8 cellular contexts compared by ENCODE assay signal in genomic region chr1:5416518-5416917, GRCh38.
"Had no signal": no experiment of that assay in that cellular context is flagged by ENCODE, and none has a peak within 500 bp of the region (broad histone marks: within the 10 kb centered on the region; RNA-seq: fewer than 3 reads in every experiment).

No MANE protein-coding gene starts in this region.

- ATAC-seq: GM12878 had no signal

- H3K4me3 ChIP-seq: GM12878 had no signal

- DNase-seq: GDM1, GF-D8 had no signal

- FAIRE-seq: G401.6, GM12878, GM12891, GM12892, GM18507, GM19239 had no signal
